Comparison of ENCODE assay signal across 8 cellular contexts in genomic region chr22:24938741-24939341, GRCh38. TPM values are rescaled to one million over a fixed set of nuclear protein-coding genes. Genes with fewer than 3 reads are reported as not detected.
A peak's percentile ranks its signal among the peaks of the same experiment; 100 is the strongest.
DNase-seq lines count a peak whose midpoint lies in the region; ATAC-seq and TF ChIP-seq lines count a peak whose summit lies in the region.

No MANE protein-coding gene starts in this region.

- no peak overlapping the region for H3K27ac ChIP-seq in lower lobe of right lung

- no peaks in the 10 kb centered on the region for H3K4me1 ChIP-seq in lower lobe of right lung

- intact Hi-C loops in lower lobe of right lung (cut with DNase I) = no loop called here

- H3K36me3 ChIP-seq in lower lobe of right lung = no peaks in the 10 kb centered on the region

- peak; percentile 76 for TF ChIP-seq CTCF in lower lobe of right lung (IDR thresholded peaks at IDR 0.05)

- no peaks in the 10 kb centered on the region for H3K9me3 ChIP-seq in lower lobe of right lung

- H3K27me3 ChIP-seq in lower lobe of right lung (ENCODE audit: low read depth) = no peaks in the 10 kb centered on the region

- no peak overlapping the region for H3K4me3 ChIP-seq in Jurkat, Clone E6-1 (ENCODE audit: low read length)
- no peak overlapping the region for H3K4me3 ChIP-seq in lower lobe of right lung

- ATAC-seq in lower lobe of right lung = peak; percentile 61 to 63
- no peak for ATAC-seq in HG03565 (IDR thresholded peaks at IDR 0.05; ENCODE audit: unreplicated experiment)
- no peak for ATAC-seq in HG02678 (IDR thresholded peaks at IDR 0.05; ENCODE audit: unreplicated experiment)

- DNase-seq in NCI-H510A treated with DMSO at 0.1 percent for 48 hours (lab: John Stamatoyannopoulos, UW) = peak; percentile 78
- no peak for DNase-seq in NCI-H510A (lab: John Stamatoyannopoulos, UW)
- DNase-seq in Jurkat, Clone E6-1 (ENCODE audit: low read depth, low spot score) = peak; percentile 47
- peak; percentile 59 for DNase-seq in RKO (ENCODE audit: low spot score)
- DNase-seq in central memory CD4-positive, alpha-beta T cell = peak; percentile 33
- no peak for DNase-seq in lower lobe of right lung

RNA-seq across cellular contexts. Expression of gene LHFPL7, which starts 7.7 kb away (rescaled TPM):
- polyA plus RNA-seq in Jurkat, Clone E6-1 (2012; ENCODE audit: insufficient read depth, insufficient read length) = not detected
- total RNA-seq in lower lobe of right lung = not detected

RNA-seq across cellular contexts. Expression of gene KIAA1671, which starts 13.7 kb away (rescaled TPM):
- polyA plus RNA-seq in Jurkat, Clone E6-1 (2012; ENCODE audit: insufficient read depth, insufficient read length) = 0.41 TPM
- 40.7 TPM for total RNA-seq in lower lobe of right lung

Comparison
In these comparisons a context has a peak if more than half of its experiments do, and no peak if none do; other contexts are left out.
1. DNase-seq: peak in NCI-H510A treated with DMSO at 0.1 percent for 48 hours (single experiment), Jurkat, Clone E6-1 (single experiment), RKO (single experiment) and central memory CD4-positive, alpha-beta T cell (single experiment); none in NCI-H510A (single experiment) and lower lobe of right lung (single experiment).
2. ATAC-seq: peak in lower lobe of right lung (2 of 2); none in HG03565 (single experiment) and HG02678 (single experiment).